ENCODE assay signal across 9 cellular contexts in genomic region chr12:49553512-49554088, GRCh38. TPM values are rescaled to one million over a fixed set of nuclear protein-coding genes. Genes with fewer than 3 reads are reported as not detected.
DNase-seq lines count a peak whose midpoint lies in the region; ATAC-seq, FAIRE-seq and TF ChIP-seq lines count a peak whose summit lies in the region.
"Had no signal": no experiment of that assay in that cellular context is flagged by ENCODE, and none has a peak within 500 bp of the region (broad histone marks: within the 10 kb centered on the region; RNA-seq: fewer than 3 reads in every experiment).

No MANE protein-coding gene starts in this region.

- peaks cover 7% of the 10 kb centered on the region for H3K36me3 Mint-ChIP-seq in activated T-helper 1 cell treated with anti-CD3 and anti-CD28 coated beads, Interleukin-12 subunit alpha, Interleukin-12 subunit beta, Interleukin-2, Interleukin-4 antibody, amounts not matched to agents 30 ng/mL and 10 ng/mL and 1 ng/mL, durations not matched to agents 14 hours and 24 hours and 36 hours (ENCODE audit: low read depth)

- no peak overlapping the region for H3K27ac ChIP-seq in Panc1 (ENCODE audit: low read length)
- no peak overlapping the region for H3K27ac ChIP-seq in transverse colon
- H3K27ac ChIP-seq in uterus = no peak overlapping the region

- TF ChIP-seq CTCF in D721Med (IDR thresholded peaks at IDR 0.05; ENCODE audit: insufficient read depth, missing control alignments) (peak; percentile 69), Panc1 (IDR thresholded peaks at IDR 0.05) (peak; percentile 79), fibroblast of villous mesenchyme (IDR thresholded peaks at IDR 0.05; ENCODE audit: insufficient read depth, low read depth, low read length) (peak; percentile 39), transverse colon (IDR thresholded peaks at IDR 0.05) (peak in 3 of 5 experiments; percentile 30 to 45 (median 40)), uterus (IDR thresholded peaks at IDR 0.05) (no peak)

- H3K36me3 ChIP-seq in Panc1 (ENCODE audit: control insufficient read depth, insufficient read depth, low read length) (no peaks in the 10 kb centered on the region), transverse colon (peaks cover 0 to 10% (median 3%) of the 10 kb centered on the region in 4 donors), uterus (no peaks in the 10 kb centered on the region)

- ATAC-seq in Panc1 (peak; percentile 75), HG03378 (IDR thresholded peaks at IDR 0.05; ENCODE audit: unreplicated experiment) (no peak)

- no peak overlapping the region for H3K4me3 ChIP-seq in Panc1 (ENCODE audit: low read depth in 2 of 2, low read length in 2 of 2)
- H3K4me3 ChIP-seq in fibroblast of villous mesenchyme (ENCODE audit: low read depth, low read length) = no peak overlapping the region
- no peak overlapping the region for H3K4me3 ChIP-seq in transverse colon
- H3K4me3 ChIP-seq in uterus = no peak overlapping the region

- intact Hi-C loops in Panc1 (cut with micrococcal nuclease; ENCODE audit: unreplicated experiment) = no loop called here
- intact Hi-C loops in transverse colon (cut with DNase I; ENCODE audit: low total_unique reads) = no loop called here
- intact Hi-C loops in uterus (cut with DNase I; ENCODE audit: low total_unique reads) = no loop called here
- intact Hi-C loops in activated T-helper 1 cell treated with anti-CD3 and anti-CD28 coated beads, Interleukin-12 subunit alpha, Interleukin-12 subunit beta, Interleukin-2, Interleukin-4 antibody, amounts not matched to agents 30 ng/mL and 10 ng/mL and 1 ng/mL, durations not matched to agents 14 hours and 24 hours and 36 hours (cut with micrococcal nuclease) = loop anchor here (1.0 kb wide), 1 partner anchor 27 kb away; no protein-coding TSS in a partner anchor

- no peak overlapping the region for H3K4me3 Mint-ChIP-seq in activated T-helper 1 cell treated with anti-CD3 and anti-CD28 coated beads, Interleukin-12 subunit alpha, Interleukin-12 subunit beta, Interleukin-2, Interleukin-4 antibody, amounts not matched to agents 30 ng/mL and 10 ng/mL and 1 ng/mL, durations not matched to agents 14 hours and 24 hours and 36 hours

- peaks cover 16% of the 10 kb centered on the region for H3K27me3 Mint-ChIP-seq in activated T-helper 1 cell treated with anti-CD3 and anti-CD28 coated beads, Interleukin-12 subunit alpha, Interleukin-12 subunit beta, Interleukin-2, Interleukin-4 antibody, amounts not matched to agents 30 ng/mL and 10 ng/mL and 1 ng/mL, durations not matched to agents 14 hours and 24 hours and 36 hours (ENCODE audit: insufficient read depth)

- H3K9me3 Mint-ChIP-seq in activated T-helper 1 cell treated with anti-CD3 and anti-CD28 coated beads, Interleukin-12 subunit alpha, Interleukin-12 subunit beta, Interleukin-2, Interleukin-4 antibody, amounts not matched to agents 30 ng/mL and 10 ng/mL and 1 ng/mL, durations not matched to agents 14 hours and 24 hours and 36 hours = no peaks in the 10 kb centered on the region

- in situ Hi-C loops in Panc1 (cut with HindIII; ENCODE audit: low pct_unique_long_range_greater_than_20kb, low sequenced_read_pairs) = no loop called here
- in situ Hi-C loops in transverse colon (cut with MboI; ENCODE audit: low pct_ligation_motif_present in 1 of 4, low pct_unique_long_range_greater_than_20kb in 1 of 4, low sequenced_read_pairs in 3 of 4) = no loop called here

- TF ChIP-seq EP300 in transverse colon (IDR thresholded peaks at IDR 0.05; ENCODE audit: low read depth) = no peak

- H3K27ac Mint-ChIP-seq in activated T-helper 1 cell treated with anti-CD3 and anti-CD28 coated beads, Interleukin-12 subunit alpha, Interleukin-12 subunit beta, Interleukin-2, Interleukin-4 antibody, amounts not matched to agents 30 ng/mL and 10 ng/mL and 1 ng/mL, durations not matched to agents 14 hours and 24 hours and 36 hours = no peak overlapping the region

- CTCF ChIA-PET in Panc1 (lab: Charles Lee) = interaction anchor here (0.7 to 2.7 kb wide), 5 partner anchors 15 to 202 kb away, joined by 3 to 19 read pairs (median 3); partner anchors contain the start of gene KCNH3

- 22 to 62% methylated on average over 1 to 2 of the region's 2 CpGs for WGBS in transverse colon (ENCODE audit: low coverage in 1 of 2), 2 donors

- H3K9me3 ChIP-seq in Panc1 (ENCODE audit: control insufficient read depth, insufficient read depth, low read depth, low read length) (no peaks in the 10 kb centered on the region), transverse colon (no peaks in the 10 kb centered on the region), uterus (no peaks in the 10 kb centered on the region)

- H3K27me3 ChIP-seq in Panc1 (ENCODE audit: control insufficient read depth, insufficient read depth, low read length) = no peaks in the 10 kb centered on the region
- H3K27me3 ChIP-seq in transverse colon = peaks cover 13% of the 10 kb centered on the region
- no peaks in the 10 kb centered on the region for H3K27me3 ChIP-seq in uterus

- H3K4me1 Mint-ChIP-seq in activated T-helper 1 cell treated with anti-CD3 and anti-CD28 coated beads, Interleukin-12 subunit alpha, Interleukin-12 subunit beta, Interleukin-2, Interleukin-4 antibody, amounts not matched to agents 30 ng/mL and 10 ng/mL and 1 ng/mL, durations not matched to agents 14 hours and 24 hours and 36 hours (ENCODE audit: low read depth) = no peaks in the 10 kb centered on the region

- BruUV-seq in Panc1 (replicated peaks; lab: Mats Ljungman, UMichigan) = no TSS peak

- FAIRE-seq in D721Med (lab: Jason Lieb, UNC) = no peak
- FAIRE-seq: islet of Langerhans had no signal

- DNase-seq in D721Med (ENCODE audit: insufficient read length, low spot score) = peak; percentile 74
- peak; percentile 49 for DNase-seq in HT1080 (ENCODE audit: low read depth)
- DNase-seq in Panc1 (ENCODE audit: low read depth, low spot score) = peak; percentile 47
- peak; percentile 16 for DNase-seq in fibroblast of villous mesenchyme (ENCODE audit: low read depth)
- DNase-seq in transverse colon = no peak
- no peak for DNase-seq in uterus
- DNase-seq in activated T-helper 1 cell treated with anti-CD3 and anti-CD28 coated beads, Interleukin-12 subunit alpha, Interleukin-12 subunit beta, Interleukin-2, Interleukin-4 antibody, amounts not matched to agents 30 ng/mL and 10 ng/mL and 1 ng/mL, durations not matched to agents 14 hours and 24 hours and 36 hours (ENCODE audit: low spot score) = no peak

- H3K4me1 ChIP-seq in Panc1 (ENCODE audit: control insufficient read depth, insufficient read depth, low read length) (no peaks in the 10 kb centered on the region), transverse colon (peaks cover 0 to 9% (median 8%) of the 10 kb centered on the region in 4 donors), uterus (no peaks in the 10 kb centered on the region)

- POLR2A ChIA-PET in Panc1 (lab: Charles Lee) = no interaction called here

- TF ChIP-seq POLR2A in transverse colon (IDR thresholded peaks at IDR 0.05) (no peak), uterus (IDR thresholded peaks at IDR 0.05) (no peak)

RNA-seq across cellular contexts. Expression of gene MCRS1, which starts 14.3 kb away (rescaled TPM):
- 99.1 and 106 TPM in 2 replicates for total RNA-seq in HT1080 (2014; rRNA removed; shearing (Covaris generic))
- polyA plus RNA-seq in HT1080 (2015; cell fraction: cytosol; rRNA removed) = 75.3 and 78.0 TPM in 2 replicates
- 98.2 and 105 TPM in 2 replicates for polyA plus RNA-seq in HT1080 (2015; cell fraction: nucleus; rRNA removed)
- total RNA-seq in Panc1 (2021; ENCODE audit: unreplicated experiment) = 88.6 TPM
- 88.3 TPM for polyA plus RNA-seq in Panc1 (2012; ENCODE audit: insufficient read length)
- 47.5 and 61.5 TPM in 2 replicates for total RNA-seq in fibroblast of villous mesenchyme
- total RNA-seq in transverse colon = 100 to 1,000 TPM in 1 of 4 donors, 10 to 100 TPM in 3; 57.8 to 120 (median 78.4) TPM
- 10 to 100 TPM; 20.0 to 81.2 (median 50.4) TPM for total RNA-seq in uterus
- total RNA-seq in activated T-helper 1 cell treated with anti-CD3 and anti-CD28 coated beads, Interleukin-12 subunit alpha, Interleukin-12 subunit beta, Interleukin-2, Interleukin-4 antibody, amounts not matched to agents 30 ng/mL and 10 ng/mL and 1 ng/mL, durations not matched to agents 14 hours and 24 hours and 36 hours = 77.1 and 77.9 TPM in 2 replicates

RNA-seq across cellular contexts. Expression of gene KCNH3, which starts 14.8 kb away (rescaled TPM):
- 4.7 and 5.2 TPM in 2 replicates for total RNA-seq in HT1080 (2014; rRNA removed; shearing (Covaris generic))
- 4.5 and 4.8 TPM in 2 replicates for polyA plus RNA-seq in HT1080 (2015; cell fraction: cytosol; rRNA removed)
- 6.8 and 7.4 TPM in 2 replicates for polyA plus RNA-seq in HT1080 (2015; cell fraction: nucleus; rRNA removed)
- total RNA-seq in Panc1 (2021; ENCODE audit: unreplicated experiment) = 0.64 TPM
- 0.91 TPM for polyA plus RNA-seq in Panc1 (2012; ENCODE audit: insufficient read length)
- total RNA-seq in fibroblast of villous mesenchyme = under 0.01 TPM in 2 replicates
- total RNA-seq in transverse colon = under 1 TPM in 2 of 4 donors, not detected in 2; 0.32 to 0.80 TPM
- 1 to 10 TPM in 1 of 4 donors, under 1 TPM in 2, not detected in 1; under 0.01 to 1.7 (median 0.43) TPM for total RNA-seq in uterus
- total RNA-seq in activated T-helper 1 cell treated with anti-CD3 and anti-CD28 coated beads, Interleukin-12 subunit alpha, Interleukin-12 subunit beta, Interleukin-2, Interleukin-4 antibody, amounts not matched to agents 30 ng/mL and 10 ng/mL and 1 ng/mL, durations not matched to agents 14 hours and 24 hours and 36 hours = 0.93 and 1.6 TPM in 2 replicates

RNA-seq across cellular contexts. Expression of gene FAM186B, which starts 51.8 kb away (rescaled TPM):
- total RNA-seq in HT1080 (2014; rRNA removed; shearing (Covaris generic)) = 0.17 and 0.64 TPM in 2 replicates
- 0.18 and 0.38 TPM in 2 replicates for polyA plus RNA-seq in HT1080 (2015; cell fraction: cytosol; rRNA removed)
- polyA plus RNA-seq in HT1080 (2015; cell fraction: nucleus; rRNA removed) = 0.13 and 0.43 TPM in 2 replicates
- total RNA-seq in Panc1 (2021; ENCODE audit: unreplicated experiment) (0.13 TPM), fibroblast of villous mesenchyme (under 0.01 TPM in 2 replicates), transverse colon (under 1 TPM in 2 of 4 donors, not detected in 2; 0.14 to 0.64 TPM), uterus (under 1 TPM in 3 of 4 donors, not detected in 1; 0.21 to 0.77 (median 0.30) TPM)
- 0.13 TPM for polyA plus RNA-seq in Panc1 (2012; ENCODE audit: insufficient read length)
- total RNA-seq in activated T-helper 1 cell treated with anti-CD3 and anti-CD28 coated beads, Interleukin-12 subunit alpha, Interleukin-12 subunit beta, Interleukin-2, Interleukin-4 antibody, amounts not matched to agents 30 ng/mL and 10 ng/mL and 1 ng/mL, durations not matched to agents 14 hours and 24 hours and 36 hours = 0.29 and 0.62 TPM in 2 replicates

Comparison
In these comparisons a context has a peak if more than half of its experiments do, and no peak if none do; other contexts are left out.
1. DNase-seq: peak in D721Med (single experiment), HT1080 (single experiment), Panc1 (single experiment) and fibroblast of villous mesenchyme (single experiment); none in transverse colon (single experiment), uterus (0 of 2) and activated T-helper 1 cell treated with anti-CD3 and anti-CD28 coated beads, Interleukin-12 subunit alpha, Interleukin-12 subunit beta, Interleukin-2, Interleukin-4 antibody, amounts not matched to agents 30 ng/mL and 10 ng/mL and 1 ng/mL, durations not matched to agents 14 hours and 24 hours and 36 hours (single experiment).
2. CTCF ChIP-seq: peak in D721Med (single experiment), Panc1 (single experiment), fibroblast of villous mesenchyme (single experiment) and transverse colon (3 of 5); none in uterus (0 of 4).